ENCODE assay signal across 1 cellular context in the genomic region with DNA sequence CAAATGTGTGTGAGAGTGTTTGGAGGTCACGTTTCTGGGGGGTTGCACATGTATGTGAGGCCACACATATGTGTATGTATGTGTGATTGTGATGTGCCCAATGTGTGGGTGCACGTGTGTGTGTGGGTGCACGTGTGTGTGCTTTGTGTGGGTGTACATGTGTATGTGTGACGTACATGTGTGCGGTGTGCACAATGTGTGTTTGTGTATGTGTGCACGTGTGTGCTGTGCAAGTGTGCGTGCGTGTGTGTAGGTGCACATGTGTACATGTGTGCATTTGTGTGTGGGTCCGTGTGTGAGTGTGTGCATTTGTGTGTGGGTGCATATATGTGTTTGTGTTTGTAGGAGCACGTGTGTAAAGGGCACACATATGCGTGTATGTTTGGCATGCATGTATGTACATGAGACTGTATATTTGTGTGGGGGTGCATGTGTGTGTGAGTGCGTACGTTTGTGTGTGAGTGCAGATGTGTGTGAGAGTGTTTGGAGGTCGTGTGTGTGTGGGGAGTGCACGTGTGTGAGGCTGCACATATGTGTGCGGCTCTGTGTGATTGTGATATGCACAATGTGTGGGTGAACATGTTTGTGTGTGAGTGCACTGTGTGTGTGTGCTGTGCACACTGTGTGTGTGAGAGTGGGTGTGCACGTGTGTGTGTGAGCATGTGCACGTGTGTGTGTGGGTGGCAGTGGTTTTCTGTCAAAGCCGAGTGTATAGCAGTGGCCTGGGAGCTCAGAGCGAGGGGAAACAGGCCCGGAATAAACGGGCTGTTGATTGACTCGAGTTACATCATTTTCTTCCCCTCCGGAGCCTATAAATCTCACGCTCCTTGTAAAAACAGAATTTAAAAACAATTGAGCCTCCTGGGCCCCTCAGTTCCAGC.
A peak's percentile ranks its signal among the peaks of the same experiment; 100 is the strongest.
TF ChIP-seq lines count a peak whose summit lies in the region.

No MANE protein-coding gene starts in this region.

TF ChIP-seq in HepG2, 621 proteins besides CTCF, POLR2A, EP300 and RAD21 (continued from another document):
- TF ChIP-seq ARHGAP35 (CRISPR knock-in tag; IDR thresholded peaks at IDR 0.05; ENCODE audit: borderline replicate concordance) (no peak; the same call in 1 of the 2 replicates), ZNF224 (CRISPR knock-in tag; IDR thresholded peaks at IDR 0.05) (no peak), CBX2 (IDR thresholded peaks at IDR 0.05; ENCODE audit: low read depth, low read length) (no peak), CBX2 (CRISPR knock-in tag; IDR thresholded peaks at IDR 0.05; ENCODE audit: low read depth) (no peak), KAT7 (CRISPR knock-in tag; IDR thresholded peaks at IDR 0.05; ENCODE audit: borderline replicate concordance) (no peak), ZFX (CRISPR knock-in tag; IDR thresholded peaks at IDR 0.05; ENCODE audit: low read depth) (peak; percentile 69; the same call in 1 of the 2 replicates), DMAP1 (CRISPR knock-in tag; IDR thresholded peaks at IDR 0.05) (no peak), ZNF7 (CRISPR knock-in tag; IDR thresholded peaks at IDR 0.05) (no peak), ZKSCAN1 (IDR thresholded peaks at IDR 0.05; ENCODE audit: low read length) (no peak), SSRP1 (CRISPR knock-in tag; IDR thresholded peaks at IDR 0.05) (no peak; the same call in 1 of the 2 replicates), JARID2 (CRISPR knock-in tag; IDR thresholded peaks at IDR 0.05; ENCODE audit: insufficient replicate concordance) (no peak), FOXK1 (CRISPR knock-in tag; IDR thresholded peaks at IDR 0.05; ENCODE audit: borderline replicate concordance, low read depth) (no peak), BORCS8-MEF2B (CRISPR knock-in tag; IDR thresholded peaks at IDR 0.05) (0 out of 2 replicates have a peak, but pooled peaks have one; percentile 45), ZMYM2 (CRISPR knock-in tag; IDR thresholded peaks at IDR 0.05) (no peak), ZNF33B (CRISPR knock-in tag; IDR thresholded peaks at IDR 0.05) (no peak), AKAP8 (CRISPR knock-in tag; IDR thresholded peaks at IDR 0.05) (no peak), MIXL1 (CRISPR knock-in tag; IDR thresholded peaks at IDR 0.05) (0 out of 2 replicates have a peak, but pooled peaks have one; percentile 38), BCL6 (CRISPR knock-in tag; IDR thresholded peaks at IDR 0.05) (no peak), POGZ (CRISPR knock-in tag; IDR thresholded peaks at IDR 0.05) (no peak), ZNF468 (CRISPR knock-in tag; IDR thresholded peaks at IDR 0.05) (no peak), ZNF883 (CRISPR knock-in tag; IDR thresholded peaks at IDR 0.05; ENCODE audit: not compliant biosample characterization) (peak; percentile 17)
- TF ChIP-seq, protein P1, sequence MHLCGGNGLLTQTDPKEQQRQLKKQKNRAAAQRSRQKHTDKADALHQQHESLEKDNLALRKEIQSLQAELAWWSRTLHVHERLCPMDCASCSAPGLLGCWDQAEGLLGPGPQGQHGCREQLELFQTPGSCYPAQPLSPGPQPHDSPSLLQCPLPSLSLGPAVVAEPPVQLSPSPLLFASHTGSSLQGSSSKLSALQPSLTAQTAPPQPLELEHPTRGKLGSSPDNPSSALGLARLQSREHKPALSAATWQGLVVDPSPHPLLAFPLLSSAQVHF (CRISPR knock-in tag; IDR thresholded peaks at IDR 0.05): peak; percentile 94
- TF ChIP-seq, protein P2, sequence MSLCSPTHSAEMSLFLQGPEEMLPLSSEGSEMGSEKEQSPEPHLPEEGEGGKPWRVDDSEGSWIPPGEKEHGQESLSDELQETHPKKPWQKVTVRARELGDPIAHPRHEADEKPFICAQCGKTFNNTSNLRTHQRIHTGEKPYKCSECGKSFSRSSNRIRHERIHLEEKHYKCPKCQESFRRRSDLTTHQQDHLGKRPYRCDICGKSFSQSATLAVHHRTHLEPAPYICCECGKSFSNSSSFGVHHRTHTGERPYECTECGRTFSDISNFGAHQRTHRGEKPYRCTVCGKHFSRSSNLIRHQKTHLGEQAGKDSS (CRISPR knock-in tag; IDR thresholded peaks at IDR 0.05; ENCODE audit: borderline replicate concordance, low read depth): no peak
- TF ChIP-seq, protein P3, sequence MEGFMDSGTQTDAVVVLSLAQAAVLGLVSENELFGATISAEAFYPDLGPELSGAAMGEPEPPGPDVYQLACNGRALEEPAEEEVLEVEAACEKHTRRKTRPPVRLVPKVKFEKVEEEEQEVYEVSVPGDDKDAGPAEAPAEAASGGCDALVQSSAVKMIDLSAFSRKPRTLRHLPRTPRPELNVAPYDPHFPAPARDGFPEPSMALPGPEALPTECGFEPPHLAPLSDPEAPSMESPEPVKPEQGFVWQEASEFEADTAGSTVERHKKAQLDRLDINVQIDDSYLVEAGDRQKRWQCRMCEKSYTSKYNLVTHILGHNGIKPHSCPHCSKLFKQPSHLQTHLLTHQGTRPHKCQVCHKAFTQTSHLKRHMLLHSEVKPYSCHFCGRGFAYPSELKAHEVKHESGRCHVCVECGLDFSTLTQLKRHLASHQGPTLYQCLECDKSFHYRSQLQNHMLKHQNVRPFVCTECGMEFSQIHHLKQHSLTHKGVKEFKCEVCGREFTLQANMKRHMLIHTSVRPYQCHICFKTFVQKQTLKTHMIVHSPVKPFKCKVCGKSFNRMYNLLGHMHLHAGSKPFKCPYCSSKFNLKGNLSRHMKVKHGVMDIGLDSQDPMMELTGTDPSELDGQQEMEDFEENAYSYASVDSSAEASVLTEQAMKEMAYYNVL (CRISPR knock-in tag; IDR thresholded peaks at IDR 0.05; ENCODE audit: borderline replicate concordance): no peak
- TF ChIP-seq, protein P4, sequence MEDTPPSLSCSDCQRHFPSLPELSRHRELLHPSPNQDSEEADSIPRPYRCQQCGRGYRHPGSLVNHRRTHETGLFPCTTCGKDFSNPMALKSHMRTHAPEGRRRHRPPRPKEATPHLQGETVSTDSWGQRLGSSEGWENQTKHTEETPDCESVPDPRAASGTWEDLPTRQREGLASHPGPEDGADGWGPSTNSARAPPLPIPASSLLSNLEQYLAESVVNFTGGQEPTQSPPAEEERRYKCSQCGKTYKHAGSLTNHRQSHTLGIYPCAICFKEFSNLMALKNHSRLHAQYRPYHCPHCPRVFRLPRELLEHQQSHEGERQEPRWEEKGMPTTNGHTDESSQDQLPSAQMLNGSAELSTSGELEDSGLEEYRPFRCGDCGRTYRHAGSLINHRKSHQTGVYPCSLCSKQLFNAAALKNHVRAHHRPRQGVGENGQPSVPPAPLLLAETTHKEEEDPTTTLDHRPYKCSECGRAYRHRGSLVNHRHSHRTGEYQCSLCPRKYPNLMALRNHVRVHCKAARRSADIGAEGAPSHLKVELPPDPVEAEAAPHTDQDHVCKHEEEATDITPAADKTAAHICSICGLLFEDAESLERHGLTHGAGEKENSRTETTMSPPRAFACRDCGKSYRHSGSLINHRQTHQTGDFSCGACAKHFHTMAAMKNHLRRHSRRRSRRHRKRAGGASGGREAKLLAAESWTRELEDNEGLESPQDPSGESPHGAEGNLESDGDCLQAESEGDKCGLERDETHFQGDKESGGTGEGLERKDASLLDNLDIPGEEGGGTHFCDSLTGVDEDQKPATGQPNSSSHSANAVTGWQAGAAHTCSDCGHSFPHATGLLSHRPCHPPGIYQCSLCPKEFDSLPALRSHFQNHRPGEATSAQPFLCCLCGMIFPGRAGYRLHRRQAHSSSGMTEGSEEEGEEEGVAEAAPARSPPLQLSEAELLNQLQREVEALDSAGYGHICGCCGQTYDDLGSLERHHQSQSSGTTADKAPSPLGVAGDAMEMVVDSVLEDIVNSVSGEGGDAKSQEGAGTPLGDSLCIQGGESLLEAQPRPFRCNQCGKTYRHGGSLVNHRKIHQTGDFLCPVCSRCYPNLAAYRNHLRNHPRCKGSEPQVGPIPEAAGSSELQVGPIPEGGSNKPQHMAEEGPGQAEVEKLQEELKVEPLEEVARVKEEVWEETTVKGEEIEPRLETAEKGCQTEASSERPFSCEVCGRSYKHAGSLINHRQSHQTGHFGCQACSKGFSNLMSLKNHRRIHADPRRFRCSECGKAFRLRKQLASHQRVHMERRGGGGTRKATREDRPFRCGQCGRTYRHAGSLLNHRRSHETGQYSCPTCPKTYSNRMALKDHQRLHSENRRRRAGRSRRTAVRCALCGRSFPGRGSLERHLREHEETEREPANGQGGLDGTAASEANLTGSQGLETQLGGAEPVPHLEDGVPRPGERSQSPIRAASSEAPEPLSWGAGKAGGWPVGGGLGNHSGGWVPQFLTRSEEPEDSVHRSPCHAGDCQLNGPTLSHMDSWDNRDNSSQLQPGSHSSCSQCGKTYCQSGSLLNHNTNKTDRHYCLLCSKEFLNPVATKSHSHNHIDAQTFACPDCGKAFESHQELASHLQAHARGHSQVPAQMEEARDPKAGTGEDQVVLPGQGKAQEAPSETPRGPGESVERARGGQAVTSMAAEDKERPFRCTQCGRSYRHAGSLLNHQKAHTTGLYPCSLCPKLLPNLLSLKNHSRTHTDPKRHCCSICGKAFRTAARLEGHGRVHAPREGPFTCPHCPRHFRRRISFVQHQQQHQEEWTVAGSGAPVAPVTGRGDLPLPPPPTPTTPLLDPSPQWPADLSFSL (CRISPR knock-in tag; IDR thresholded peaks at IDR 0.05): peak; percentile 90
- TF ChIP-seq, protein P5, sequence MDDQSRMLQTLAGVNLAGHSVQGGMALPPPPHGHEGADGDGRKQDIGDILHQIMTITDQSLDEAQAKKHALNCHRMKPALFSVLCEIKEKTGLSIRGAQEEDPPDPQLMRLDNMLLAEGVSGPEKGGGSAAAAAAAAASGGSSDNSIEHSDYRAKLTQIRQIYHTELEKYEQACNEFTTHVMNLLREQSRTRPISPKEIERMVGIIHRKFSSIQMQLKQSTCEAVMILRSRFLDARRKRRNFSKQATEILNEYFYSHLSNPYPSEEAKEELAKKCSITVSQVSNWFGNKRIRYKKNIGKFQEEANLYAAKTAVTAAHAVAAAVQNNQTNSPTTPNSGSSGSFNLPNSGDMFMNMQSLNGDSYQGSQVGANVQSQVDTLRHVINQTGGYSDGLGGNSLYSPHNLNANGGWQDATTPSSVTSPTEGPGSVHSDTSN (CRISPR knock-in tag; IDR thresholded peaks at IDR 0.05; ENCODE audit: borderline replicate concordance): no peak
- TF ChIP-seq, protein P6, sequence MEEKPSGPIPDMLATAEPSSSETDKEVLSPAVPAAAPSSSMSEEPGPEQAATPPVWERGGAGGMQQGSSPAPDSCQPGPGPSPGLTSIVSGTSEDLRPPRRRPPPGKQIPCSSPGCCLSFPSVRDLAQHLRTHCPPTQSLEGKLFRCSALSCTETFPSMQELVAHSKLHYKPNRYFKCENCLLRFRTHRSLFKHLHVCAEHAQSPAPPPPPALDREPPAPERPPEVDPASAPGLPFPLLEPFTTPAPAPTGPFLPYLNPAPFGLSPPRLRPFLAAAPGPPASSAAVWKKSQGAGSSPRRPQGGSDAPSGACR (CRISPR knock-in tag; IDR thresholded peaks at IDR 0.05): no peak
